15 cellular contexts compared by ENCODE assay signal in the genomic region with DNA sequence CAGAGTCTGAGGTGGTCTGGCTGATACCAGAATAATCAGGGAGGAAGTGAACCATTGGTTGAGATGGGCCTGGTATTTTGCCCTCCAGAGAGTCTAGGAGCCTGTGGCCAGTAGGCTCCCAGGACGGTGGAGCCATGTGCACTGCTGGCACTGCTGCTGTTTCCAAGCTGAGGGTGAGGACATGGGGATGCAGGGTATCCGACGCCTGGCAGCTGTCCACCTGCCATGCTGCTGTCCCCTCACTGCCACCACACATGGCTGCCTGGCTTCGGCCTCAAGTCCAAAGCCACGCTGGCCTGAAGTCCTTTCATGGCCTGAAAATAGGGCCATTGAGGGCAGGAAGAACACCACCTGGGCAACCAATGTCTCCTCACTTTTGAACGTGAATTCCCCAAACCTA. TPM values are rescaled to one million over a fixed set of nuclear protein-coding genes. Genes with fewer than 3 reads are reported as not detected.
A peak's percentile ranks its signal among the peaks of the same experiment; 100 is the strongest.
DNase-seq lines count a peak whose midpoint lies in the region; ATAC-seq and TF ChIP-seq lines count a peak whose summit lies in the region.
"Had no signal": no experiment of that assay in that cellular context is flagged by ENCODE, and none has a peak within 500 bp of the region (broad histone marks: within the 10 kb centered on the region; RNA-seq: fewer than 3 reads in every experiment).

No MANE protein-coding gene starts in this region.

- H3K9me3 ChIP-seq in neuronal stem cell (replicated peaks in 1 of 2; ENCODE audit: control insufficient read depth in 2 of 2, insufficient read depth in 1 of 2, low read depth in 1 of 2, low read length in 2 of 2) = no peaks in the 10 kb centered on the region
- H3K9me3 ChIP-seq: Caco-2 had no signal

- no TSS peak for BruUV-seq in Calu3 (replicated peaks; lab: Mats Ljungman, UMichigan)

- H4K91ac ChIP-seq in neuronal stem cell (ENCODE audit: low read depth, low read length, poor library complexity) = no peak overlapping the region

- no peak overlapping the region for H3K23ac ChIP-seq in neuronal stem cell (ENCODE audit: low read depth, low read length, poor library complexity)

- H3K27ac ChIP-seq in neuronal stem cell (replicated peaks; ENCODE audit: low read length) = no peak overlapping the region
- H3K27ac ChIP-seq: 22Rv1 had no signal

- no peaks in the 10 kb centered on the region for H3K36me3 Mint-ChIP-seq in Calu3 (ENCODE audit: insufficient read depth, unreplicated experiment)
- H3K36me3 Mint-ChIP-seq: CD14-positive monocyte; CD8-positive, alpha-beta memory T cell had no signal

- no peak overlapping the region for H3K14ac ChIP-seq in neuronal stem cell (ENCODE audit: low read length)

- H3K27ac Mint-ChIP-seq in Calu3 (ENCODE audit: unreplicated experiment) = no peak overlapping the region
- H3K27ac Mint-ChIP-seq: CD14-positive monocyte, H9 had no signal

- H2BK12ac ChIP-seq in neuronal stem cell (ENCODE audit: low read length) = no peak overlapping the region

- no peak overlapping the region for H3K4me3 ChIP-seq in neuronal stem cell (ENCODE audit: low read length in 2 of 2)

- no peak overlapping the region for H2BK5ac ChIP-seq in neuronal stem cell (ENCODE audit: low read length)

- peak overlapping the region; percentile 69 for H3K4ac ChIP-seq in neuronal stem cell (ENCODE audit: low read length)

- intact Hi-C loops in Right ventricle myocardium inferior (cut with DNase I) (no loop called here), cardiac septum (cut with DNase I) (no loop called here), left cardiac atrium (cut with DNase I) (no loop called here), Calu3 (cut with micrococcal nuclease; ENCODE audit: unreplicated experiment) (no loop called here)

- no peak overlapping the region for H4K8ac ChIP-seq in neuronal stem cell (ENCODE audit: low read depth, low read length)

- peaks cover 0 to 69% (median 3%) of the 10 kb centered on the region in 3 experiments for H3K27me3 ChIP-seq in neuronal stem cell (ENCODE audit: control insufficient read depth in 3 of 3, insufficient read depth in 3 of 3, low read depth in 1 of 3, low read length in 3 of 3)

- H3K4me2 ChIP-seq in neuronal stem cell (ENCODE audit: insufficient read depth, low read length, poor library complexity, severe bottlenecking) = no peak overlapping the region

- H3K4me1 Mint-ChIP-seq in Calu3 (ENCODE audit: low read depth, unreplicated experiment) = no peaks in the 10 kb centered on the region

- no CpG with 5 or more reads among the region's 6 CpGs for WGBS in neuronal stem cell (ENCODE audit: extremely low coverage in 2 of 2, insufficient read length in 2 of 2, insufficient replicate concordance in 1 of 2), 2 donors

- no peak for DNase-seq in Right ventricle myocardium inferior (ENCODE audit: missing footprints)
- DNase-seq in cardiac septum (ENCODE audit: low spot score) = no peak
- DNase-seq in left cardiac atrium = no peak
- DNase-seq in neuronal stem cell (ENCODE audit: low spot score) = no peak
- no peak for DNase-seq in NK-92 (lab: John Stamatoyannopoulos, UW; ENCODE audit: unreplicated experiment)
- DNase-seq in Calu3 = no peak
- DNase-seq in GM03348 (ENCODE audit: low spot score) = no peak
- DNase-seq: Caco-2; CD8-positive, alpha-beta memory T cell; DMS 273 treated with DMSO at 0.1 percent for 48 hours; GOT3; H9 had no signal

- no peak overlapping the region for H3K18ac ChIP-seq in neuronal stem cell (ENCODE audit: low read length)

- no peak overlapping the region for H2BK120ac ChIP-seq in neuronal stem cell (ENCODE audit: low read depth, low read length)

- H3K79me1 ChIP-seq in neuronal stem cell (ENCODE audit: low read depth, low read length) = no peaks in the 10 kb centered on the region

- no peak overlapping the region for H3K4me3 Mint-ChIP-seq in Calu3 (ENCODE audit: low read depth, unreplicated experiment)
- H3K4me3 Mint-ChIP-seq: CD14-positive monocyte; CD8-positive, alpha-beta memory T cell; H9 had no signal

- no peaks in the 10 kb centered on the region for H3K9me3 Mint-ChIP-seq in Calu3 (ENCODE audit: low read depth, unreplicated experiment)
- H3K9me3 Mint-ChIP-seq: CD8-positive, alpha-beta memory T cell; H9 had no signal

- CTCF ChIA-PET in Calu3 (lab: Charles Lee) = no interaction called here

- H3K4me1 ChIP-seq in neuronal stem cell (ENCODE audit: control insufficient read depth in 2 of 2, insufficient read depth in 1 of 2, low read depth in 1 of 2, low read length in 2 of 2) = no peaks in the 10 kb centered on the region
- H3K4me1 ChIP-seq: Caco-2 had no signal

- peaks cover 94% of the 10 kb centered on the region for H3K27me3 Mint-ChIP-seq in Calu3 (ENCODE audit: unreplicated experiment)

- H2AK5ac ChIP-seq in neuronal stem cell (ENCODE audit: low read depth, low read length) = no peak overlapping the region

- ATAC-seq in Right ventricle myocardium inferior = peak; percentile 40
- peak; percentile 38 to 39 for ATAC-seq in left cardiac atrium
- ATAC-seq in activated CD4-positive, CD25-positive, alpha-beta regulatory T cell treated with anti-CD3 and anti-CD28 coated beads, Interleukin-2, amount 50 U/mL, for 24 hours = no peak

- no peaks in the 10 kb centered on the region for H3K36me3 ChIP-seq in neuronal stem cell (replicated peaks in 1 of 2; ENCODE audit: control insufficient read depth in 2 of 2, insufficient read depth in 2 of 2, low read length in 2 of 2)

- H2BK15ac ChIP-seq in neuronal stem cell (ENCODE audit: low read length) = no peak overlapping the region

- H2AFZ ChIP-seq in neuronal stem cell (ENCODE audit: low read length) = no peak overlapping the region

- TF ChIP-seq CTCF in Calu3 (IDR thresholded peaks at IDR 0.05; ENCODE audit: unreplicated experiment) = no peak

- no peak overlapping the region for H3K9ac ChIP-seq in neuronal stem cell (ENCODE audit: low read depth, low read length, poor library complexity)

RNA-seq across cellular contexts. Expression of gene CACNA1C, which starts 8.6 kb away (rescaled TPM):
- total RNA-seq in Right ventricle myocardium inferior (171 TPM), cardiac septum (182 TPM), left cardiac atrium (100 to 1,000 TPM in 1 of 2 donors, 10 to 100 TPM in 1; 99.2 to 127 TPM), Calu3 (2022) (not detected in 2 replicates)
- polyA plus RNA-seq in neuronal stem cell (2013, experiment 1 of 2) = 1.4 TPM
- 1.0 TPM for polyA plus RNA-seq in neuronal stem cell (2013, experiment 2 of 2)
- total RNA-seq: Caco-2 had no signal
- polyA plus RNA-seq: CD14-positive monocyte had no signal

RNA-seq across cellular contexts. Expression of gene DCP1B, which starts 57.1 kb away (rescaled TPM):
- total RNA-seq in Right ventricle myocardium inferior = 2.4 TPM
- 2.1 TPM for total RNA-seq in cardiac septum
- total RNA-seq in left cardiac atrium = 1 to 10 TPM; 3.1 to 3.7 TPM
- polyA plus RNA-seq in neuronal stem cell (2013, experiment 1 of 2) = 32.7 TPM
- polyA plus RNA-seq in neuronal stem cell (2013, experiment 2 of 2) = 34.5 TPM
- 6.3 and 8.6 TPM in 2 replicates for total RNA-seq in Calu3 (2022)

Comparison
In these comparisons a context has a peak if more than half of its experiments do, and no peak if none do; other contexts are left out.
1. ATAC-seq: peak in Right ventricle myocardium inferior (single experiment) and left cardiac atrium (2 of 2); none in activated CD4-positive, CD25-positive, alpha-beta regulatory T cell treated with anti-CD3 and anti-CD28 coated beads, Interleukin-2, amount 50 U/mL, for 24 hours (0 of 2).
2. RNA of gene CACNA1C, which starts 8.6 kb away (total RNA-seq): 182 TPM in cardiac septum (single experiment), 171 TPM in Right ventricle myocardium inferior (single experiment) and 99.2 to 127 TPM in left cardiac atrium; not detected in Calu3; every median in the first group is over 100 times any median in the second.